In the genomic region with DNA sequence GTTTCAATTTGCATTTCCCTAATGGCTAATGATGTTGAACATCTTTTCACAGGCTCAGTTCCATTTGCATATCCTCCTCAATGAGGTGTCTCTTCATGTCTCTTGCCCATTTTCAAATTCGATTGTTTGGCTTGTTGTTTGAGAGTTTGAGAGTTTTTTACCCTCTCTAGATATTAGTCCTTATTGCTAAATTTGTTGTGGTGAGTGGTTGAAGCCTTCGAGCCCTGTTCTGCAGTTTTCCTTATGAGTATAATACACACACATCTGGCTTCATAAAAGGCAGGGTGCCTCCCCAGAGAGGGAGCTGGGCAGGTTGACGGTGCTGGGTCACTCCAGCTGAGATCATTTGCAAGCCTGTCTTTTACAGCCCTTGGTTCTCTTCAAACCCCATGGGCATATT, we compare ENCODE assay signal across 12 cellular contexts.
DNase-seq lines count a peak whose midpoint lies in the region; ATAC-seq and TF ChIP-seq lines count a peak whose summit lies in the region.
"Had no signal": no experiment of that assay in that cellular context is flagged by ENCODE, and none has a peak within 500 bp of the region (broad histone marks: within the 10 kb centered on the region; RNA-seq: fewer than 3 reads in every experiment).

No MANE protein-coding gene starts in this region.

- H3K9me2 ChIP-seq in SU-DHL-6 (replicated peaks; ENCODE audit: insufficient read depth, low read length): no peaks in the 10 kb centered on the region

- no peaks in the 10 kb centered on the region for H3K36me3 ChIP-seq in SU-DHL-6 (ENCODE audit: low read length)
- no peaks in the 10 kb centered on the region for H3K36me3 ChIP-seq in thyroid gland
- no peaks in the 10 kb centered on the region for H3K36me3 ChIP-seq in adrenal gland (replicated peaks in 1 of 2)
- H3K36me3 ChIP-seq: brain microvascular endothelial cell, left lung had no signal

- H3K79me2 ChIP-seq in SU-DHL-6 (ENCODE audit: insufficient read depth, low read length): no peaks in the 10 kb centered on the region

- H3K27ac ChIP-seq in SU-DHL-6 (ENCODE audit: low read depth, low read length) (peak overlapping the region; percentile 89), thyroid gland (no peak overlapping the region), adrenal gland (no peak overlapping the region)
- H3K27ac ChIP-seq: brain microvascular endothelial cell, left lung had no signal

- DNase-seq in thyroid gland: no peak
- DNase-seq in stimulated activated naive CD4-positive, alpha-beta T cell (lab: John Stamatoyannopoulos, UW): no peak
- no peak for DNase-seq in NCI-H748 treated with DMSO at 0.1 percent for 48 hours (lab: John Stamatoyannopoulos, UW)
- DNase-seq in adrenal gland: no peak
- DNase-seq: brain microvascular endothelial cell, DMS53, left lung had no signal

- 75 to 77% methylated on average over 3 of the region's 3 CpGs for WGBS in thyroid gland, 2 donors
- 56 to 70% (median 62%) methylated on average over 3 of the region's 3 CpGs for WGBS in adrenal gland, 4 donors

- intact Hi-C loops in thyroid gland (cut with DNase I): no loop called here
- intact Hi-C loops in adrenal gland (cut with DNase I): no loop called here

- no peaks in the 10 kb centered on the region for H4K20me1 ChIP-seq in SU-DHL-6 (ENCODE audit: low read depth, low read length)

- peak; percentile 40 for ATAC-seq in GM18498 (IDR thresholded peaks at IDR 0.05; ENCODE audit: unreplicated experiment)
- peak; percentile 45 for ATAC-seq in GM19455 (IDR thresholded peaks at IDR 0.05; ENCODE audit: unreplicated experiment)
- peak; percentile 49 for ATAC-seq in HG02981 (IDR thresholded peaks at IDR 0.05; ENCODE audit: unreplicated experiment)
- ATAC-seq: HCT116, left lung had no signal

- peaks cover 7% of the 10 kb centered on the region for H3F3A ChIP-seq in SU-DHL-6 (ENCODE audit: insufficient read depth)

- no peaks in the 10 kb centered on the region for H3K9me3 ChIP-seq in SU-DHL-6 (ENCODE audit: insufficient read depth, low read length)
- no peaks in the 10 kb centered on the region for H3K9me3 ChIP-seq in thyroid gland
- no peaks in the 10 kb centered on the region for H3K9me3 ChIP-seq in adrenal gland (replicated peaks in 1 of 3)
- H3K9me3 ChIP-seq: left lung had no signal

- peak overlapping the region; percentile 46 for H3K9ac ChIP-seq in SU-DHL-6 (ENCODE audit: low read length)

- no peak for TF ChIP-seq CTCF in SU-DHL-6 (IDR thresholded peaks at IDR 0.05; ENCODE audit: insufficient read depth, low read length, poor library complexity, severe bottlenecking)
- TF ChIP-seq CTCF in thyroid gland (IDR thresholded peaks at IDR 0.05): no peak
- TF ChIP-seq CTCF in adrenal gland (IDR thresholded peaks at IDR 0.05): no peak

- H3K4me3 ChIP-seq in SU-DHL-6 (ENCODE audit: insufficient read depth, low read length, poor library complexity, severe bottlenecking) (peak overlapping the region; percentile 42), thyroid gland (replicated peaks in 1 of 3) (no peak overlapping the region), adrenal gland (no peak overlapping the region)
- H3K4me3 ChIP-seq: left lung had no signal

- H3K4me1 ChIP-seq in thyroid gland: no peaks in the 10 kb centered on the region
- H3K4me1 ChIP-seq in adrenal gland (replicated peaks in 1 of 2): no peaks in the 10 kb centered on the region
- H3K4me1 ChIP-seq: left lung had no signal

- H3K4me2 ChIP-seq in SU-DHL-6 (ENCODE audit: low read depth, low read length, poor library complexity, severe bottlenecking): peak overlapping the region; percentile 83

- peak overlapping the region; percentile 61 for H2AFZ ChIP-seq in SU-DHL-6 (ENCODE audit: low read depth, low read length, severe bottlenecking)

- H3K27me3 ChIP-seq in SU-DHL-6 (ENCODE audit: low read length): no peaks in the 10 kb centered on the region
- H3K27me3 ChIP-seq in thyroid gland: no peaks in the 10 kb centered on the region
- peaks cover 5% of the 10 kb centered on the region for H3K27me3 ChIP-seq in adrenal gland

- TF ChIP-seq POLR2A in thyroid gland (IDR thresholded peaks at IDR 0.05) (no peak), adrenal gland (IDR thresholded peaks at IDR 0.05) (no peak)
